24 cellular contexts compared by ENCODE assay signal in genomic region chr17:58094118-58094517, GRCh38. TPM values are rescaled to one million over a fixed set of nuclear protein-coding genes. Genes with fewer than 3 reads are reported as not detected.
"Had no signal": no experiment of that assay in that cellular context is flagged by ENCODE, and none has a peak within 500 bp of the region (broad histone marks: within the 10 kb centered on the region; RNA-seq: fewer than 3 reads in every experiment).

No MANE protein-coding gene starts in this region.

- H3K27ac Mint-ChIP-seq: mesothelial cell of epicardium had no signal

- ATAC-seq: gastroesophageal sphincter; stimulated activated naive B cell treated with anti-CD40 and anti-IgM and Interleukin-4, amounts not matched to agents 10 μg/mL and 1 μg/mL and 100 μg/mL, for 72 hours; stimulated activated naive CD8-positive, alpha-beta T cell treated with anti-CD3 and anti-CD28 coated beads, Interleukin-15, amount 100 ng/mL, for 72 hours had no signal

- DNase-seq: central memory CD4-positive, alpha-beta T cell; cortex of kidney; dorsolateral prefrontal cortex; effector memory CD4-positive, alpha-beta T cell; esophagus squamous epithelium; foreskin fibroblast; glutamatergic neuron; kidney glomerular epithelial cell; posterior cingulate gyrus; sigmoid colon; stimulated activated CD4-positive, alpha-beta T cell treated with anti-CD3 and anti-CD28 coated beads, Interleukin-2, amount 100 ng/mL, for 24 hours; stimulated activated CD4-positive, alpha-beta T cell treated with anti-CD3 and anti-CD28 coated beads, Interleukin-4, amount 100 ng/mL, for 4 hours; stimulated activated naive B cell treated with anti-CD40 and anti-IgM and Interleukin-4, amounts not matched to agents 10 μg/mL and 1 μg/mL and 100 μg/mL, for 72 hours; stimulated activated naive CD8-positive, alpha-beta T cell treated with anti-CD3 and anti-CD28 coated beads, Interleukin-15, amount 100 ng/mL, for 72 hours; transverse colon had no signal

- H3K4me3 Mint-ChIP-seq: mesothelial cell of epicardium; neural crest cell; stimulated activated naive B cell treated with anti-CD40 and anti-IgM and Interleukin-4, amounts not matched to agents 10 μg/mL and 1 μg/mL and 100 μg/mL, for 72 hours; stimulated activated naive CD8-positive, alpha-beta T cell treated with anti-CD3 and anti-CD28 coated beads, Interleukin-15, amount 100 ng/mL, for 72 hours had no signal

- H3K9me3 Mint-ChIP-seq: mesothelial cell of epicardium; neural crest cell; stimulated activated naive B cell treated with anti-CD40 and anti-IgM and Interleukin-4, amounts not matched to agents 10 μg/mL and 1 μg/mL and 100 μg/mL, for 72 hours; stimulated activated naive CD8-positive, alpha-beta T cell treated with anti-CD3 and anti-CD28 coated beads, Interleukin-15, amount 100 ng/mL, for 72 hours had no signal

- H3K27me3 Mint-ChIP-seq: stimulated activated naive B cell treated with anti-CD40 and anti-IgM and Interleukin-4, amounts not matched to agents 10 μg/mL and 1 μg/mL and 100 μg/mL, for 72 hours; stimulated activated naive CD8-positive, alpha-beta T cell treated with anti-CD3 and anti-CD28 coated beads, Interleukin-15, amount 100 ng/mL, for 72 hours had no signal

RNA-seq across cellular contexts. Expression of gene OR4D1, which starts 54.1 kb away (rescaled TPM):
- total RNA-seq: esophagus squamous epithelium, gastroesophageal sphincter, mesothelial cell of epicardium, mucosa of gallbladder, myocyte, pulmonary artery endothelial cell, sigmoid colon, subcutaneous adipose tissue, thoracic aorta, transverse colon, ureter had no signal
